ENCODE assay signal across 7 cellular contexts in genomic region chr9:19230356-19231125, GRCh38. TPM values are rescaled to one million over a fixed set of nuclear protein-coding genes. Genes with fewer than 3 reads are reported as not detected.
DNase-seq lines count a peak whose midpoint lies in the region; ATAC-seq and TF ChIP-seq lines count a peak whose summit lies in the region.

Gene DENND4C, plus strand, starts transcription at chr9:19230693. Its CDS starts 45,482 bp downstream, at chr9:19276175.

- H3K4me1 Mint-ChIP-seq in T-helper 2 cell treated with Interferon-gamma antibody and Interleukin-4, amounts not matched to agents 5 μg/mL and 100 μg/mL, for 36 hours (ENCODE audit: low read depth), result peaks cover 4% of the 10 kb centered on the region

- H2AFZ ChIP-seq in hepatocyte, result peak within 1 kb of the TSS; percentile 65

- peak within 1 kb of the TSS; percentile 91 for H3K4me2 ChIP-seq in hepatocyte

- H3K9me2 ChIP-seq in hepatocyte (replicated peaks; ENCODE audit: insufficient read depth), result no peaks in the 10 kb centered on the region

- intact Hi-C loops in ascending aorta (cut with DNase I), result loop anchor here (1.0 to 10.0 kb wide), 8 partner anchors 46 to 227 kb away; partner anchors contain the start of genes HAUS6, PLIN2, RPS6 and RRAGA

- 1% methylated on average over 55 of the region's 86 CpGs for WGBS in hepatocyte (ENCODE audit: low lambda C conversion rate, missing lambda C conversion rate)

- H3K4me3 ChIP-seq in ascending aorta, result peak within 1 kb of the TSS; percentile 90 to 92
- H3K4me3 ChIP-seq in hepatocyte, result peak within 1 kb of the TSS; percentile 94

- H3K9me3 ChIP-seq in ascending aorta (no peaks in the 10 kb centered on the region), hepatocyte (ENCODE audit: low read depth) (no peaks in the 10 kb centered on the region)

- H3K79me2 ChIP-seq in hepatocyte, result peaks cover 48% of the 10 kb centered on the region

- peaks cover 35% of the 10 kb centered on the region for H4K20me1 ChIP-seq in hepatocyte (ENCODE audit: insufficient read depth, poor library complexity, severe bottlenecking)

- H3K9me3 Mint-ChIP-seq in T-helper 2 cell treated with Interferon-gamma antibody and Interleukin-4, amounts not matched to agents 5 μg/mL and 100 μg/mL, for 36 hours, result no peaks in the 10 kb centered on the region

- H3K4me1 ChIP-seq in ascending aorta (peaks cover 0 to 18% of the 10 kb centered on the region in 2 donors), hepatocyte (ENCODE audit: insufficient read depth) (peaks cover 11% of the 10 kb centered on the region)

- peak; percentile 82 for ATAC-seq in GM18498 (IDR thresholded peaks at IDR 0.05; ENCODE audit: unreplicated experiment)
- ATAC-seq in HG02852 (IDR thresholded peaks at IDR 0.05; ENCODE audit: unreplicated experiment), result peak; percentile 78

- no peaks in the 10 kb centered on the region for H3K36me3 Mint-ChIP-seq in T-helper 2 cell treated with Interferon-gamma antibody and Interleukin-4, amounts not matched to agents 5 μg/mL and 100 μg/mL, for 36 hours (ENCODE audit: low read depth)

- H3K27me3 ChIP-seq in ascending aorta, result no peaks in the 10 kb centered on the region
- H3K27me3 ChIP-seq in hepatocyte, result no peaks in the 10 kb centered on the region

- H3K4me3 Mint-ChIP-seq in T-helper 2 cell treated with Interferon-gamma antibody and Interleukin-4, amounts not matched to agents 5 μg/mL and 100 μg/mL, for 36 hours, result peak within 1 kb of the TSS; percentile 79

- H3K27me3 Mint-ChIP-seq in T-helper 2 cell treated with Interferon-gamma antibody and Interleukin-4, amounts not matched to agents 5 μg/mL and 100 μg/mL, for 36 hours (ENCODE audit: low read depth), result no peaks in the 10 kb centered on the region

- H3K27ac Mint-ChIP-seq in T-helper 2 cell treated with Interferon-gamma antibody and Interleukin-4, amounts not matched to agents 5 μg/mL and 100 μg/mL, for 36 hours, result peak within 1 kb of the TSS; percentile 87

- H3K27ac ChIP-seq in ascending aorta, result peak within 1 kb of the TSS; percentile 97 to 98
- H3K27ac ChIP-seq in hepatocyte, result peak within 1 kb of the TSS; percentile 97

- TF ChIP-seq CTCF in ascending aorta (IDR thresholded peaks at IDR 0.05) (no peak), hepatocyte (IDR thresholded peaks at IDR 0.05; ENCODE audit: poor library complexity) (no peak)

- DNase-seq in NCI-H1694 (lab: John Stamatoyannopoulos, UW) (peak; percentile 33), ascending aorta (ENCODE audit: low spot score in 2 of 2) (peak; percentile 44 to 90), hepatocyte (ENCODE audit: low spot score) (peak; percentile 94), retina (peak; percentile 96)
- peak; percentile 78 for DNase-seq in T-helper 2 cell treated with Interferon-gamma antibody and Interleukin-4, amounts not matched to agents 5 μg/mL and 100 μg/mL, for 36 hours (ENCODE audit: low spot score)

- H3K36me3 ChIP-seq in ascending aorta (no peaks in the 10 kb centered on the region), hepatocyte (replicated peaks; ENCODE audit: insufficient read depth, low read depth) (no peaks in the 10 kb centered on the region)

RNA-seq across cellular contexts. Expression of gene DENND4C, which starts in this region (rescaled TPM):
- total RNA-seq in ascending aorta, result 41.5 TPM
- total RNA-seq in hepatocyte, result 70.2 and 82.6 TPM in 2 replicates
- 14.9 and 17.1 TPM in 2 replicates for polyA plus RNA-seq in hepatocyte

Comparison
In these comparisons a context has a peak if more than half of its experiments do, and no peak if none do; other contexts are left out.
1. Peak in every context shown above with its lines: DNase-seq, ATAC-seq, H3K4me3 ChIP-seq and H3K27ac ChIP-seq.
2. DNase-seq: peak in every context shown above with its lines; median percentile 96 in retina; 94 in hepatocyte; 78 in T-helper 2 cell treated with Interferon-gamma antibody and Interleukin-4, amounts not matched to agents 5 μg/mL and 100 μg/mL, for 36 hours; 67 in ascending aorta; 33 in NCI-H1694.